In genomic region chr11:120599816-120600420, GRCh38 we compare ENCODE assay signal across 25 cellular contexts.
"Had no signal": no experiment of that assay in that cellular context is flagged by ENCODE, and none has a peak within 500 bp of the region (broad histone marks: within the 10 kb centered on the region; RNA-seq: fewer than 3 reads in every experiment).

No MANE protein-coding gene starts in this region.

- H3K27ac Mint-ChIP-seq: activated naive CD8-positive, alpha-beta T cell; natural killer cell; T-helper 2 cell treated with Interferon-gamma antibody and Interleukin-4, amounts not matched to agents 5 μg/mL and 100 μg/mL, for 36 hours had no signal

- H3K4me3 Mint-ChIP-seq: activated naive CD8-positive, alpha-beta T cell; immature natural killer cell; natural killer cell; T-helper 2 cell treated with Interferon-gamma antibody and Interleukin-4, amounts not matched to agents 5 μg/mL and 100 μg/mL, for 36 hours had no signal

- H3K9me3 Mint-ChIP-seq: immature natural killer cell; natural killer cell; T-helper 2 cell treated with Interferon-gamma antibody and Interleukin-4, amounts not matched to agents 5 μg/mL and 100 μg/mL, for 36 hours had no signal

- H3K36me3 Mint-ChIP-seq: activated naive CD8-positive, alpha-beta T cell; natural killer cell had no signal

- DNase-seq: activated CD4-positive, alpha-beta T cell treated with anti-CD3 and anti-CD28 coated beads for 48 hours; activated CD4-positive, alpha-beta T cell treated with anti-CD3 and anti-CD28 coated beads, Interleukin-2, amount 50 U/mL, for 48 hours; activated CD8-positive, alpha-beta memory T cell treated with anti-CD3 and anti-CD28 coated beads for 24 hours; activated effector memory CD4-positive, alpha-beta T cell treated with Interleukin-2 at 50 U/mL for 16 hours; activated naive CD4-positive, alpha-beta T cell treated with Interleukin-2 at 50 U/mL for 16 hours; body of pancreas; cerebellar nuclear complex; effector memory CD4-positive, alpha-beta T cell; heart left ventricle; hypothalamus; immature natural killer cell; mesenchymal stem cell; natural killer cell; retina; sigmoid colon; small intestine; stimulated activated CD4-positive, alpha-beta T cell treated with anti-CD3 and anti-CD28 coated beads, Interleukin-15, amount 100 ng/mL, for 24 hours; stimulated activated CD4-positive, alpha-beta T cell treated with anti-CD3 and anti-CD28 coated beads, Interleukin-2, amount 100 ng/mL, for 24 hours; stimulated activated naive CD4-positive, alpha-beta T cell; T-helper 1 cell; tibial artery had no signal

- ATAC-seq: activated CD4-positive, CD25-positive, alpha-beta regulatory T cell treated with anti-CD3 and anti-CD28 coated beads, Interleukin-2, amount 50 U/mL, for 24 hours; body of pancreas; heart left ventricle; left lobe of liver; natural killer cell had no signal
